11 cellular contexts compared by ENCODE assay signal in the genomic region with DNA sequence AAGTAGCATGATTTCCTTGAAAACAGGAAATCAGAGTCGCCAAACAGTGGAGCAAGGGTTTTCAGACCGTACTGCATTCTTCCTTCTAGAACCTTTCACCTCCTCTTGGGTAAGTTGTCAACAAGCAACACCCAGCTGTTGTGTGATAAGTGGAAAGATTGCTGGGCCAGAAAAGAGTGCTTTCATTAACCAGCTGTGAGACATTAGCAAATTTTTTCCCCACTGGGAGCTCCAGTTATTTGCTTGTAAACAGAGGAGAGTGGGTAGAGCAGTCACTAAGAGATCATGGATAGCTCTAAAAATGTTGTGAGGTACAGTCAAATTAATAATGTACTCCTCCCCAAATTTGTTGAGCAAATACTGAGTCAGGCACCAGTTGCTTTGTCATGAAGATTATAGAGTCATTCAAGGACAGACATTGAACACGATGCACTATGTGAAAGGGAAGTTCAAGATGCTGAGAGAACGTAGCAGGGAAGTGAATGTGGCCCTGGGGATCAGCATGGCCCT. TPM values are rescaled to one million over a fixed set of nuclear protein-coding genes. Genes with fewer than 3 reads are reported as not detected.
DNase-seq lines count a peak whose midpoint lies in the region; ATAC-seq and TF ChIP-seq lines count a peak whose summit lies in the region.
"Had no signal": no experiment of that assay in that cellular context is flagged by ENCODE, and none has a peak within 500 bp of the region (broad histone marks: within the 10 kb centered on the region; RNA-seq: fewer than 3 reads in every experiment).

No MANE protein-coding gene starts in this region.

- peak; percentile 52 for ATAC-seq in GM18498 (IDR thresholded peaks at IDR 0.05; ENCODE audit: unreplicated experiment)
- peak; percentile 44 for ATAC-seq in HG02759 (IDR thresholded peaks at IDR 0.05; ENCODE audit: unreplicated experiment)
- ATAC-seq in activated B cell treated with CpG ODN at 0.5 μM for 24 hours (ENCODE audit: low read depth): peak; percentile 65
- ATAC-seq in activated CD8-positive, alpha-beta T cell treated with anti-CD3 and anti-CD28 coated beads for 36 hours: no peak

- H3K27me3 ChIP-seq in muscle layer of duodenum (ENCODE audit: low read depth, low read length) (no peaks in the 10 kb centered on the region), brain microvascular endothelial cell (replicated peaks) (no peaks in the 10 kb centered on the region)

- H3K27ac ChIP-seq in muscle layer of duodenum (ENCODE audit: low read length) (peak overlapping the region; percentile 78), brain microvascular endothelial cell (no peak overlapping the region)

- H3K36me3 ChIP-seq in muscle layer of duodenum (ENCODE audit: control insufficient read depth in 1 of 2, insufficient read depth in 2 of 2, low read length in 2 of 2): no peaks in the 10 kb centered on the region
- no peaks in the 10 kb centered on the region for H3K36me3 ChIP-seq in brain microvascular endothelial cell (replicated peaks)

- CTCF ChIA-PET in activated B cell treated with CpG ODN at 0.5 μM for 24 hours (lab: Charles Lee): interaction anchor here (2.1 to 3.8 kb wide), 2 partner anchors 43 to 53 kb away, joined by 6 to 22 read pairs; a partner anchor contains a TSS
- CTCF ChIA-PET in activated CD8-positive, alpha-beta T cell treated with anti-CD3 and anti-CD28 coated beads for 36 hours (lab: Charles Lee): interaction anchor here (0.8 kb wide), 1 partner anchor 53 kb away, joined by 4 read pairs; a partner anchor contains a TSS

- peaks cover 58% of the 10 kb centered on the region for H3K4me1 Mint-ChIP-seq in activated B cell treated with CpG ODN at 0.5 μM for 24 hours
- H3K4me1 Mint-ChIP-seq in activated CD8-positive, alpha-beta T cell treated with anti-CD3 and anti-CD28 coated beads for 36 hours (ENCODE audit: low read depth): peaks cover 8% of the 10 kb centered on the region

- no peak overlapping the region for H3K4me3 ChIP-seq in muscle layer of duodenum (ENCODE audit: low read depth in 1 of 2, low read length in 2 of 2)
- no peak overlapping the region for H3K4me3 ChIP-seq in brain microvascular endothelial cell (ENCODE audit: low read depth, low read length)
- H3K4me3 ChIP-seq: coronary artery had no signal

- peak overlapping the region; percentile 81 for H3K27ac Mint-ChIP-seq in activated B cell treated with CpG ODN at 0.5 μM for 24 hours
- no peak overlapping the region for H3K27ac Mint-ChIP-seq in activated CD8-positive, alpha-beta T cell treated with anti-CD3 and anti-CD28 coated beads for 36 hours
- H3K27ac Mint-ChIP-seq: T-helper 1 cell treated with Interleukin-12 subunit alpha and Interleukin-12 subunit beta and Interleukin-4 antibody, amounts not matched to agents 30 μg/mL and 1 μg/mL, for 36 hours had no signal

- peaks cover 0 to 7% of the 10 kb centered on the region in 2 donors for H3K4me1 ChIP-seq in muscle layer of duodenum (ENCODE audit: control insufficient read depth in 1 of 2, insufficient read depth in 2 of 2, low read length in 2 of 2)

- in situ Hi-C loops in brain microvascular endothelial cell (cut with HindIII; ENCODE audit: low pct_ligation_motif_present, low sequenced_read_pairs): no loop called here

- no peak for TF ChIP-seq CTCF in activated B cell treated with CpG ODN at 0.5 μM for 24 hours (IDR thresholded peaks at IDR 0.05)
- no peak for TF ChIP-seq CTCF in activated CD8-positive, alpha-beta T cell treated with anti-CD3 and anti-CD28 coated beads for 36 hours (IDR thresholded peaks at IDR 0.05)
- TF ChIP-seq CTCF in brain microvascular endothelial cell (IDR thresholded peaks at IDR 0.05; ENCODE audit: low read depth, low read length, missing control alignments): no peak

- no peaks in the 10 kb centered on the region for H3K9me3 ChIP-seq in muscle layer of duodenum (ENCODE audit: control insufficient read depth in 1 of 2, low read length in 2 of 2)

- DNase-seq in activated B cell treated with CpG ODN at 0.5 μM for 24 hours (no peak), brain microvascular endothelial cell (no peak), NCI-H1694 treated with DMSO at 0.1 percent for 48 hours (lab: John Stamatoyannopoulos, UW) (no peak)
- no peak for DNase-seq in activated CD8-positive, alpha-beta T cell treated with anti-CD3 and anti-CD28 coated beads for 36 hours
- no peak for DNase-seq in activated CD4-positive, alpha-beta T cell treated with anti-CD3 and anti-CD28 coated beads for 48 hours
- DNase-seq: GDM1 had no signal

- intact Hi-C loops in activated B cell treated with CpG ODN at 0.5 μM for 24 hours (cut with micrococcal nuclease): no loop called here
- intact Hi-C loops in activated CD8-positive, alpha-beta T cell treated with anti-CD3 and anti-CD28 coated beads for 36 hours (cut with micrococcal nuclease): no loop called here

- H3K36me3 Mint-ChIP-seq in activated B cell treated with CpG ODN at 0.5 μM for 24 hours (ENCODE audit: low read depth): no peaks in the 10 kb centered on the region
- H3K36me3 Mint-ChIP-seq in activated CD8-positive, alpha-beta T cell treated with anti-CD3 and anti-CD28 coated beads for 36 hours (ENCODE audit: low read depth): no peaks in the 10 kb centered on the region

- H3K9me3 Mint-ChIP-seq in activated B cell treated with CpG ODN at 0.5 μM for 24 hours: no peaks in the 10 kb centered on the region
- H3K9me3 Mint-ChIP-seq in activated CD8-positive, alpha-beta T cell treated with anti-CD3 and anti-CD28 coated beads for 36 hours: no peaks in the 10 kb centered on the region
- H3K9me3 Mint-ChIP-seq: T-helper 1 cell treated with Interleukin-12 subunit alpha and Interleukin-12 subunit beta and Interleukin-4 antibody, amounts not matched to agents 30 μg/mL and 1 μg/mL, for 36 hours had no signal

- POLR2A ChIA-PET in activated B cell treated with CpG ODN at 0.5 μM for 24 hours (lab: Charles Lee): interaction anchor here (1.4 to 5.2 kb wide), 5 partner anchors 13 to 53 kb away, joined by 4 to 67 read pairs (median 10); a partner anchor contains a TSS
- POLR2A ChIA-PET in activated CD8-positive, alpha-beta T cell treated with anti-CD3 and anti-CD28 coated beads for 36 hours (lab: Charles Lee): no interaction called here

- H3K27me3 Mint-ChIP-seq in activated B cell treated with CpG ODN at 0.5 μM for 24 hours: no peaks in the 10 kb centered on the region
- H3K27me3 Mint-ChIP-seq in activated CD8-positive, alpha-beta T cell treated with anti-CD3 and anti-CD28 coated beads for 36 hours: peaks cover 8% of the 10 kb centered on the region

- peak overlapping the region; percentile 16 for H3K4me3 Mint-ChIP-seq in activated B cell treated with CpG ODN at 0.5 μM for 24 hours
- no peak overlapping the region for H3K4me3 Mint-ChIP-seq in activated CD8-positive, alpha-beta T cell treated with anti-CD3 and anti-CD28 coated beads for 36 hours
- H3K4me3 Mint-ChIP-seq: T-helper 1 cell treated with Interleukin-12 subunit alpha and Interleukin-12 subunit beta and Interleukin-4 antibody, amounts not matched to agents 30 μg/mL and 1 μg/mL, for 36 hours had no signal

RNA-seq across cellular contexts. Expression of a gene that starts 11.7 kb away (rescaled TPM):
- 145 and 154 TPM in 2 replicates for total RNA-seq in activated B cell treated with CpG ODN at 0.5 μM for 24 hours
- total RNA-seq in activated CD8-positive, alpha-beta T cell treated with anti-CD3 and anti-CD28 coated beads for 36 hours: not detected

RNA-seq across cellular contexts. Expression of a gene that starts 52.5 kb away (rescaled TPM):
- 24.2 TPM in 2 replicates for total RNA-seq in activated B cell treated with CpG ODN at 0.5 μM for 24 hours
- under 1 TPM; 0.16 to 0.29 TPM for total RNA-seq in activated CD8-positive, alpha-beta T cell treated with anti-CD3 and anti-CD28 coated beads for 36 hours

Comparison
In these comparisons a context has a peak if more than half of its experiments do, and no peak if none do; other contexts are left out.
1. RNA of a gene that starts 11.7 kb away (total RNA-seq): 145 to 154 TPM in activated B cell treated with CpG ODN at 0.5 μM for 24 hours; not detected in activated CD8-positive, alpha-beta T cell treated with anti-CD3 and anti-CD28 coated beads for 36 hours; every median in the first group is over 100 times any median in the second.
2. RNA of a gene that starts 52.5 kb away (total RNA-seq): 24.2 TPM in activated B cell treated with CpG ODN at 0.5 μM for 24 hours; 0.16 to 0.29 TPM in activated CD8-positive, alpha-beta T cell treated with anti-CD3 and anti-CD28 coated beads for 36 hours; every median in the first group is over 10 times any median in the second.